Comparison of ENCODE assay signal across 8 cellular contexts in genomic region chr1:182604128-182604834, GRCh38. TPM values are rescaled to one million over a fixed set of nuclear protein-coding genes. Genes with fewer than 3 reads are reported as not detected.
A peak's percentile ranks its signal among the peaks of the same experiment; 100 is the strongest.
DNase-seq lines count a peak whose midpoint lies in the region; ATAC-seq and TF ChIP-seq lines count a peak whose summit lies in the region.

TSS of gene RGS16 (minus strand) at chr1:182604389. CDS start at chr1:182604259, 130 bp downstream.

- dilution Hi-C loops in mammary epithelial cell (cut with HindIII; ENCODE audit: low sequenced_read_pairs), result no loop called here

- H3K9ac ChIP-seq in mammary epithelial cell (ENCODE audit: insufficient read depth, low read length), result no peak within 1 kb of the TSS

- in situ Hi-C loops in mammary epithelial cell (cut with MboI; ENCODE audit: low sequenced_read_pairs in 2 of 2), result loop anchor here (5.0 to 10.0 kb wide), 2 partner anchors 159 to 183 kb away; partner anchors contain the start of gene NPL (in 1 of the 2)

- H3K4me3 ChIP-seq in AG04449 (ENCODE audit: low read depth, low read length) (peak within 1 kb of the TSS; percentile 57), mammary epithelial cell (replicated peaks in 1 of 3; ENCODE audit: insufficient read depth in 1 of 3, low read depth in 2 of 3, low read length in 3 of 3) (peak within 1 kb of the TSS; percentile 49 to 72 (median 67))

- CTCF ChIA-PET in AG04449 (lab: Yijun Ruan, JAX) (interaction anchor here (1.2 to 23.1 kb wide), 7 partner anchors 6 to 519 kb away, joined by 3 to 997 read pairs (median 65); partner anchors contain the start of genes NPL, RGS16 and RNASEL), WTC11 (lab: Charles Lee) (interaction anchor here (0.8 to 16.0 kb wide), 5 partner anchors 8 to 181 kb away, joined by 3 to 669 read pairs (median 4); partner anchors contain the start of gene NPL), mammary epithelial cell (lab: Charles Lee; ENCODE audit: low non-redundant PET) (interaction anchor here (0.6 kb wide), 2 partner anchors 26 to 182 kb away, joined by 3 to 8 read pairs; no protein-coding TSS in a partner anchor)

- H3K36me3 ChIP-seq in mammary epithelial cell (ENCODE audit: insufficient read depth, low read length), result peaks cover 2% of the 10 kb centered on the region

- no peaks in the 10 kb centered on the region for H3K9me3 Mint-ChIP-seq in WTC11
- no peaks in the 10 kb centered on the region for H3K9me3 Mint-ChIP-seq in immature natural killer cell

- no peak within 1 kb of the TSS for H3K27ac ChIP-seq in mammary epithelial cell (ENCODE audit: insufficient read depth, low read depth, low read length)

- no peaks in the 10 kb centered on the region for H3K27me3 ChIP-seq in mammary epithelial cell (ENCODE audit: insufficient read depth, low read length)

- no peak within 1 kb of the TSS for H3K4me3 Mint-ChIP-seq in WTC11
- H3K4me3 Mint-ChIP-seq in immature natural killer cell, result peak within 1 kb of the TSS; percentile 74 to 83 (median 80)

- no peaks in the 10 kb centered on the region; the same call in 1 of the 2 replicates for H3K36me3 Mint-ChIP-seq in WTC11
- no peaks in the 10 kb centered on the region for H3K36me3 Mint-ChIP-seq in immature natural killer cell

- POLR2A ChIA-PET in AG04449 (lab: Yijun Ruan, JAX) (interaction anchor here (1.7 kb wide), 1 partner anchor 10 kb away, joined by 8 read pairs; no protein-coding TSS in a partner anchor), WTC11 (lab: Charles Lee) (interaction anchor here (0.8 to 1.6 kb wide), 4 partner anchors 10 to 180 kb away, joined by 5 to 10 read pairs (median 6); no protein-coding TSS in a partner anchor)

- peaks cover 11% of the 10 kb centered on the region for H3K4me1 ChIP-seq in mammary epithelial cell (ENCODE audit: insufficient read depth, low read length)

- intact Hi-C loops in mammary epithelial cell (cut with micrococcal nuclease), result no loop called here

- H2AFZ ChIP-seq in mammary epithelial cell (ENCODE audit: low read depth, low read length), result peak within 1 kb of the TSS; percentile 94

- DNase-seq in AG04449 (ENCODE audit: low read depth, low spot score) (no peak), NCI-H2196 treated with DMSO at 0.1 percent for 48 hours (lab: John Stamatoyannopoulos, UW; ENCODE audit: unreplicated experiment) (peak; percentile 88), WTC11 (ENCODE audit: low spot score) (peak; percentile 96), mammary epithelial cell (peak; percentile 84), immature natural killer cell (peak; percentile 86 to 87 (median 87))
- peak; percentile 89 to 95 for DNase-seq in stimulated activated CD4-positive, alpha-beta T cell treated with anti-CD3 and anti-CD28 coated beads, Interleukin-12 subunit alpha, Interleukin-12 subunit beta, amount 100 ng/mL, for 24 hours (ENCODE audit: low read depth in 2 of 2)

- 0% methylated on average over 23 of the region's 44 CpGs for WGBS in mammary epithelial cell (ENCODE audit: low coverage, missing lambda C conversion rate)

- no peaks in the 10 kb centered on the region for H4K20me1 ChIP-seq in mammary epithelial cell (ENCODE audit: insufficient read depth, low read length)

- no peaks in the 10 kb centered on the region for H3K79me2 ChIP-seq in mammary epithelial cell (ENCODE audit: insufficient read depth, low read length)

- H3K4me2 ChIP-seq in mammary epithelial cell (ENCODE audit: insufficient read depth, low read depth, low read length), result peak within 1 kb of the TSS; percentile 100

- no TSS peak for BruUV-seq in mammary epithelial cell (replicated peaks; lab: Mats Ljungman, UMichigan)

- TF ChIP-seq CTCF in AG04449 (IDR thresholded peaks at IDR 0.05; ENCODE audit: insufficient read depth, low read length, missing control alignments) (no peak), WTC11 (IDR thresholded peaks at IDR 0.05) (no peak), mammary epithelial cell (conservative IDR thresholded peaks at IDR 0.05 in 1 of 2, IDR thresholded peaks at IDR 0.05 in 1 of 2; ENCODE audit: extremely low read depth in 1 of 2, insufficient read depth in 1 of 2, low read depth in 1 of 2, low read length in 2 of 2) (no peak)

- H3K27me3 Mint-ChIP-seq in WTC11 (ENCODE audit: low read depth) (peaks cover 38% of the 10 kb centered on the region), immature natural killer cell (ENCODE audit: low read depth in 3 of 3) (peaks cover 12 to 23% (median 22%) of the 10 kb centered on the region in 3 donors)

- no peaks in the 10 kb centered on the region for H3K9me3 ChIP-seq in mammary epithelial cell (replicated peaks; ENCODE audit: insufficient read depth, low read length)

- ATAC-seq in GM18873 (IDR thresholded peaks at IDR 0.05; ENCODE audit: low FRiP score, unreplicated experiment) (peak; percentile 66), HG03135 (IDR thresholded peaks at IDR 0.05; ENCODE audit: unreplicated experiment) (peak; percentile 89), WTC11 (peak; percentile 92)

- H3K27ac Mint-ChIP-seq in WTC11 (no peak within 1 kb of the TSS), immature natural killer cell (peak within 1 kb of the TSS in 4 of 6 donors; percentile 58 to 82 (median 74))

- H3K4me1 Mint-ChIP-seq in WTC11 (peaks cover 11% of the 10 kb centered on the region), immature natural killer cell (peaks cover 14 to 19% of the 10 kb centered on the region in 2 donors)

TF ChIP-seq in WTC11, 78 proteins besides CTCF, POLR2A, EP300 and RAD21 (continues in another document):
- TF ChIP-seq ESRRA (CRISPR knock-in tag; IDR thresholded peaks at IDR 0.05; ENCODE audit: borderline replicate concordance), result peak; percentile 81
- peak; percentile 94 for TF ChIP-seq FOXP1 (CRISPR knock-in tag; IDR thresholded peaks at IDR 0.05; ENCODE audit: borderline replicate concordance)
- TF ChIP-seq NR2C2 (CRISPR knock-in tag; IDR thresholded peaks at IDR 0.05), result no peak
- TF ChIP-seq MYBL2 (CRISPR knock-in tag; IDR thresholded peaks at IDR 0.05), result 0 out of 2 replicates have a peak, but pooled peaks have one; percentile 75
- TF ChIP-seq FOXK1 (CRISPR knock-in tag; IDR thresholded peaks at IDR 0.05), result peak; percentile 84
- TF ChIP-seq ARID4B (CRISPR knock-in tag; IDR thresholded peaks at IDR 0.05; ENCODE audit: borderline replicate concordance), result peak; percentile 88
- TF ChIP-seq NR3C1 (CRISPR knock-in tag; conservative IDR thresholded peaks at IDR 0.05; ENCODE audit: low read depth), result peak; percentile 76; the same call in 1 of the 2 replicates
- TF ChIP-seq ZNF232 (CRISPR knock-in tag; IDR thresholded peaks at IDR 0.05), result no peak
- peak; percentile 56; the same call in 1 of the 2 replicates for TF ChIP-seq HMGXB4 (CRISPR knock-in tag; IDR thresholded peaks at IDR 0.05)
- peak; percentile 77; the same call in 1 of the 2 replicates for TF ChIP-seq ZBTB21 (CRISPR knock-in tag; IDR thresholded peaks at IDR 0.05; ENCODE audit: borderline replicate concordance)
- TF ChIP-seq ZNF121 (CRISPR knock-in tag; IDR thresholded peaks at IDR 0.05), result no peak

RNA-seq across cellular contexts. Expression of gene RGS16, which starts in this region (rescaled TPM):
- total RNA-seq in WTC11 (2021) (9.9 to 17.8 TPM (median 10.2 TPM) in 3 replicates), mammary epithelial cell (under 1 TPM; 0.33 to 0.52 TPM)
- polyA plus RNA-seq in mammary epithelial cell (0.80 TPM), immature natural killer cell (under 1 TPM; 0.21 to 0.50 (median 0.48) TPM)
- polyA minus RNA-seq in mammary epithelial cell, result 3.0 TPM

Comparison
In these comparisons a context has a peak if more than half of its experiments do, and no peak if none do; other contexts are left out.
1. Peak in DNase-seq in immature natural killer cell; RNA of the gene not detected or under 1 TPM.